ENCODE assay signal across 25 cellular contexts in the genomic region with DNA sequence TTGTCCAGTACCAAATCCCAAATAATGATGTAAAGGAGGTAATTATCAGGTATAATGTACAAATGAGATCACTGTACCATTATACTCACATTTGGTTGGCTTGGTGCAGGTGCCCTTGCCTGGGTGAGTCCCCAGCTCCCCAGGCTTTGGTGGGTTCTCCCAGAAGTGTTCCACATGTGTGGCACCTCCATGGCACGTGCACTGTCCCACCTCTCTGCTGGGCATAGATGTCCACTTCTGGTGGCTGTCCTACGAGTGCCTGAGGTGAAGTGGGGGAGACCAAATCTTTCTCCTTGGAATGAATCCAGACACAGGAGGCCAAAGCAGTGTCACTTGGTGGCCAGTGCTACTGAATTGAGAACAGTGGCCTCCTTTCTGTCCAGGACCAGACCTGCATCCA.
"Had no signal": no experiment of that assay in that cellular context is flagged by ENCODE, and none has a peak within 500 bp of the region (broad histone marks: within the 10 kb centered on the region; RNA-seq: fewer than 3 reads in every experiment).

No MANE protein-coding gene starts in this region.

- ATAC-seq: effector memory CD8-positive, alpha-beta T cell; esophagus mucosa; gastrocnemius medialis; heart right ventricle; left cardiac atrium; left lung; left ventricle myocardium superior; lower lobe of right lung; mucosa of descending colon had no signal

- H3K27me3 ChIP-seq: colonic mucosa, gastrocnemius medialis had no signal

- H3K36me3 ChIP-seq: colonic mucosa, esophagus squamous epithelium, gastrocnemius medialis, heart right ventricle, left lung, lower lobe of right lung had no signal

- H3K4me3 ChIP-seq: colonic mucosa, esophagus squamous epithelium, gastrocnemius medialis, heart right ventricle, left lung, lower lobe of right lung, mucosa of descending colon had no signal

- H3K4me1 ChIP-seq: colonic mucosa, gastrocnemius medialis, left lung had no signal

- FAIRE-seq: endometrium, islet of Langerhans, keratinocyte had no signal

- DNase-seq: colonic mucosa; cortex of kidney; effector CD8-positive, alpha-beta T cell; effector memory CD8-positive, alpha-beta T cell; endodermal cell; erythroblast; esophagus squamous epithelium; foreskin fibroblast; foreskin melanocyte; gastrocnemius medialis; glutamatergic neuron; head of caudate nucleus; heart right ventricle; hippocampal formation; left cardiac atrium; left lung; left ventricle myocardium superior; lower lobe of right lung; mesenchymal stem cell; mucosa of descending colon had no signal

- H3K27ac ChIP-seq: colonic mucosa, epithelial cell of prostate, esophagus squamous epithelium, gastrocnemius medialis, heart right ventricle, left lung, lower lobe of right lung had no signal

- H3K9me3 ChIP-seq: colonic mucosa, esophagus squamous epithelium, gastrocnemius medialis, heart right ventricle, left lung, lower lobe of right lung, mucosa of descending colon had no signal
